ENCODE assay signal across 9 cellular contexts in genomic region chr17:16255481-16255901, GRCh38. TPM values are rescaled to one million over a fixed set of nuclear protein-coding genes. Genes with fewer than 3 reads are reported as not detected.
DNase-seq lines count a peak whose midpoint lies in the region; ATAC-seq and TF ChIP-seq lines count a peak whose summit lies in the region.
"Had no signal": no experiment of that assay in that cellular context is flagged by ENCODE, and none has a peak within 500 bp of the region (broad histone marks: within the 10 kb centered on the region; RNA-seq: fewer than 3 reads in every experiment).

No MANE protein-coding gene starts in this region.

- ATAC-seq in HG02885 (IDR thresholded peaks at IDR 0.05; ENCODE audit: poor library complexity, unreplicated experiment) (no peak), esophagus mucosa (no peak)

- in situ Hi-C loops in transverse colon (cut with MboI; ENCODE audit: low pct_ligation_motif_present in 1 of 4, low pct_unique_long_range_greater_than_20kb in 1 of 4, low sequenced_read_pairs in 3 of 4), result no loop called here

- H3K27me3 ChIP-seq in muscle layer of colon (ENCODE audit: control insufficient read depth in 1 of 2, insufficient read depth in 2 of 2, low read length in 2 of 2), result no peaks in the 10 kb centered on the region
- no peaks in the 10 kb centered on the region for H3K27me3 ChIP-seq in transverse colon

- TF ChIP-seq EP300 in transverse colon (IDR thresholded peaks at IDR 0.05; ENCODE audit: low read depth), result no peak

- H3K27ac ChIP-seq in muscle layer of colon (ENCODE audit: low read depth, low read length) (peak overlapping the region; percentile 5), transverse colon (peak overlapping the region; percentile 82 to 91 (median 89))
- H3K27ac ChIP-seq: 22Rv1 had no signal

- peak; percentile 28 for TF ChIP-seq POLR2A in transverse colon (IDR thresholded peaks at IDR 0.05)

- H3K9me3 ChIP-seq in muscle layer of colon (ENCODE audit: low read length) (no peaks in the 10 kb centered on the region), transverse colon (no peaks in the 10 kb centered on the region)

- 0 to 14% methylated on average over 1 to 4 of the region's 4 CpGs for WGBS in transverse colon (ENCODE audit: low coverage in 1 of 2), 2 donors

- H3K9ac ChIP-seq in muscle layer of colon (ENCODE audit: low read length), result no peak overlapping the region

- intact Hi-C loops in transverse colon (cut with DNase I; ENCODE audit: low total_unique reads), result no loop called here

- peaks cover 17% of the 10 kb centered on the region for H3K4me1 ChIP-seq in muscle layer of colon (ENCODE audit: insufficient read depth, low read length)
- peaks cover 4 to 56% (median 30%) of the 10 kb centered on the region in 4 donors for H3K4me1 ChIP-seq in transverse colon

- DNase-seq in NCI-H1092 treated with DMSO at 0.1 percent for 48 hours (lab: John Stamatoyannopoulos, UW) (peak; percentile 19), NCI-H1092 (lab: John Stamatoyannopoulos, UW) (no peak), fibroblast of peridontal ligament (ENCODE audit: extremely low read depth) (peak; percentile 69), transverse colon (peak; percentile 64), NCI-H526 treated with DMSO at 0.1 percent for 48 hours (lab: John Stamatoyannopoulos, UW) (no peak)

- no peak for TF ChIP-seq CTCF in transverse colon (IDR thresholded peaks at IDR 0.05)

- peak overlapping the region in 1 of 2 donors; percentile 29 for H3K4me3 ChIP-seq in muscle layer of colon (ENCODE audit: low read depth in 1 of 2, low read length in 2 of 2)
- H3K4me3 ChIP-seq in transverse colon, result peak overlapping the region in 2 of 4 donors; percentile 4 to 28

- no peaks in the 10 kb centered on the region for H3K36me3 ChIP-seq in muscle layer of colon (ENCODE audit: insufficient read depth, low read length)
- no peaks in the 10 kb centered on the region for H3K36me3 ChIP-seq in transverse colon

RNA-seq across cellular contexts. Expression of gene PIGL, which starts 38.5 kb away (rescaled TPM):
- total RNA-seq in transverse colon (100 to 1,000 TPM in 2 of 4 donors, 10 to 100 TPM in 2; 60.9 to 142 (median 101) TPM), esophagus mucosa (18.9 TPM)

RNA-seq across cellular contexts. Expression of gene NCOR1, which starts 40.2 kb away (rescaled TPM):
- total RNA-seq in transverse colon, result 100 to 1,000 TPM; 267 to 519 (median 376) TPM
- total RNA-seq in esophagus mucosa, result 71.0 TPM

Comparison
In these comparisons a context has a peak if more than half of its experiments do, and no peak if none do; other contexts are left out.
1. DNase-seq: peak in NCI-H1092 treated with DMSO at 0.1 percent for 48 hours (single experiment), fibroblast of peridontal ligament (single experiment) and transverse colon (single experiment); none in NCI-H1092 (single experiment) and NCI-H526 treated with DMSO at 0.1 percent for 48 hours (single experiment).